Comparison of ENCODE assay signal across 10 cellular contexts in the genomic region with DNA sequence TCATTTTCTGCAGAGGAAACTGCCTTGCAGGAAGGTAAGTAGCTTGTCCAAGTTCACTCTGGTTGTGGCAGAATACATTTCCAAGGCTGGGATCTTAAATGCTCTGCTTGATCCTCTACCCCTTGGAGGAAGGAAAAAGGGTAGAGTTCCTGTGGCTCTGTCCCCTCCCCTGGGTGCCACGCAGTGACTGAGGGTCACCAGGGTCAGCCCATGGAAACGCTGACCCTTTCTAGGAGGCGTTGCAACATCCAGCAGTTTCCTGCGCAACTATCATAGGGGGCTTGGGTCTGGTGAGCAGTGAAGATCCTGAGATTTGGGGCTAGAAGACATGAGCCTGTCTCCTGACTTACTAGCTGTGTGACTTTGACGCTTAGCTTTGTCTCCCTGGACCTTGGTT. TPM values are rescaled to one million over a fixed set of nuclear protein-coding genes. Genes with fewer than 3 reads are reported as not detected.
DNase-seq lines count a peak whose midpoint lies in the region; ATAC-seq and TF ChIP-seq lines count a peak whose summit lies in the region.
"Had no signal": no experiment of that assay in that cellular context is flagged by ENCODE, and none has a peak within 500 bp of the region (broad histone marks: within the 10 kb centered on the region; RNA-seq: fewer than 3 reads in every experiment).

No MANE protein-coding gene starts in this region.

- H3K9me3 Mint-ChIP-seq in CD14-positive monocyte = no peaks in the 10 kb centered on the region
- no peaks in the 10 kb centered on the region for H3K9me3 Mint-ChIP-seq in endodermal cell

- H3K4me1 Mint-ChIP-seq in CD14-positive monocyte = peaks cover 70% of the 10 kb centered on the region
- H3K4me1 Mint-ChIP-seq in endodermal cell = peaks cover 38% of the 10 kb centered on the region

- no peaks in the 10 kb centered on the region for H3K9me3 ChIP-seq in RWPE2 (ENCODE audit: severe bottlenecking)
- no peaks in the 10 kb centered on the region for H3K9me3 ChIP-seq in endodermal cell (ENCODE audit: control insufficient read depth, low read length)
- no peaks in the 10 kb centered on the region for H3K9me3 ChIP-seq in prostate gland

- H3K27me3 ChIP-seq in RWPE2 (ENCODE audit: insufficient read depth, poor library complexity, severe bottlenecking) (no peaks in the 10 kb centered on the region), endodermal cell (ENCODE audit: control insufficient read depth, insufficient read depth, low read length, poor library complexity, severe bottlenecking) (no peaks in the 10 kb centered on the region), prostate gland (replicated peaks; ENCODE audit: insufficient read depth) (no peaks in the 10 kb centered on the region)

- H3K36me3 ChIP-seq in RWPE2 (ENCODE audit: low read depth) = no peaks in the 10 kb centered on the region
- H3K36me3 ChIP-seq in endodermal cell (ENCODE audit: control insufficient read depth, insufficient read depth, low read length) = no peaks in the 10 kb centered on the region
- H3K36me3 ChIP-seq in prostate gland = no peaks in the 10 kb centered on the region

- intact Hi-C loops in CD14-positive monocyte (cut with micrococcal nuclease) = loop anchor here in 1 of 2 donors (5.0 kb wide), 1 partner anchor 34 kb away; no protein-coding TSS in a partner anchor
- intact Hi-C loops in prostate gland (cut with DNase I) = loop anchor here (5.0 kb wide), 1 partner anchor 189 kb away; a partner anchor contains a TSS

- H3K27ac Mint-ChIP-seq in CD14-positive monocyte = peak overlapping the region in 6 of 7 donors; percentile 19 to 88 (median 66)
- peak overlapping the region; percentile 68 for H3K27ac Mint-ChIP-seq in endodermal cell

- H3K4me3 ChIP-seq in RWPE2 (ENCODE audit: severe bottlenecking) = no peak overlapping the region
- no peak overlapping the region for H3K4me3 ChIP-seq in endodermal cell (ENCODE audit: low read length)
- no peak overlapping the region for H3K4me3 ChIP-seq in prostate gland

- H3K27me3 Mint-ChIP-seq in CD14-positive monocyte (ENCODE audit: low read depth in 3 of 3) (peaks cover 6 to 15% (median 13%) of the 10 kb centered on the region in 3 donors), endodermal cell (ENCODE audit: insufficient read depth) (peaks cover 4% of the 10 kb centered on the region)

- no peak for ATAC-seq in RWPE2 (ENCODE audit: low read depth)
- ATAC-seq in omental fat pad (ENCODE audit: low FRiP score) = no peak
- no peak for ATAC-seq in HG02884 (IDR thresholded peaks at IDR 0.05; ENCODE audit: unreplicated experiment)

- 81 to 85% methylated on average over 5 of the region's 5 CpGs for WGBS in endodermal cell (ENCODE audit: insufficient coverage in 1 of 2, insufficient read length in 1 of 2), 2 experiments
- 80% methylated on average over 5 of the region's 5 CpGs for WGBS in prostate gland

- TF ChIP-seq POLR2A in prostate gland (IDR thresholded peaks at IDR 0.05) = no peak

- H3K4me3 Mint-ChIP-seq in CD14-positive monocyte = peak overlapping the region in 1 of 2 donors; percentile 57
- H3K4me3 Mint-ChIP-seq in endodermal cell = no peak overlapping the region

- TF ChIP-seq CTCF in CD14-positive monocyte (IDR thresholded peaks at IDR 0.05) (no peak), RWPE2 (IDR thresholded peaks at IDR 0.05; ENCODE audit: poor library complexity, severe bottlenecking) (no peak), endodermal cell (conservative IDR thresholded peaks at IDR 0.05) (no peak), omental fat pad (IDR thresholded peaks at IDR 0.05) (no peak), prostate gland (IDR thresholded peaks at IDR 0.05) (no peak)

- DNase-seq in CD14-positive monocyte (ENCODE audit: low spot score) (no peak), RWPE2 (ENCODE audit: low spot score) (no peak), endodermal cell (no peak), omental fat pad (ENCODE audit: low spot score) (peak; percentile 20), COLO668 (lab: John Stamatoyannopoulos, UW; ENCODE audit: unreplicated experiment) (no peak), prostate gland (ENCODE audit: low spot score) (no peak), cerebellum (ENCODE audit: low spot score) (no peak)

- no peak overlapping the region for H3K9ac ChIP-seq in endodermal cell (ENCODE audit: extremely low read depth, low read length, poor library complexity, severe bottlenecking)

- H3K27ac ChIP-seq in RWPE2 (ENCODE audit: poor library complexity, severe bottlenecking) (peak overlapping the region; percentile 26), endodermal cell (ENCODE audit: low read depth, low read length) (no peak overlapping the region), prostate gland (no peak overlapping the region)

- H3K36me3 Mint-ChIP-seq in CD14-positive monocyte = peaks cover 0 to 2% of the 10 kb centered on the region in 2 donors
- no peaks in the 10 kb centered on the region for H3K36me3 Mint-ChIP-seq in endodermal cell (ENCODE audit: low read depth)

- H3K4me1 ChIP-seq in RWPE2 (ENCODE audit: insufficient read depth, poor library complexity, severe bottlenecking) = peaks cover 34% of the 10 kb centered on the region
- no peaks in the 10 kb centered on the region for H3K4me1 ChIP-seq in endodermal cell (ENCODE audit: control insufficient read depth, insufficient read depth, low read length)
- H3K4me1 ChIP-seq in prostate gland (replicated peaks) = no peaks in the 10 kb centered on the region

RNA-seq across cellular contexts. Expression of a gene that starts 29.4 kb away (rescaled TPM):
- polyA plus RNA-seq in CD14-positive monocyte = not detected
- total RNA-seq in endodermal cell = not detected
- polyA plus RNA-seq in endodermal cell (2013, experiment 1 of 2) = not detected
- polyA plus RNA-seq in endodermal cell (2013, experiment 2 of 2) = not detected
- total RNA-seq in omental fat pad = not detected
- total RNA-seq in prostate gland = under 1 TPM in 1 of 2 donors, not detected in 1; 0.34 TPM
- total RNA-seq in cerebellum = not detected
- total RNA-seq: lung microvascular endothelial cell, PC-3 had no signal

RNA-seq across cellular contexts. Expression of a gene that starts 52.2 kb away (rescaled TPM):
- polyA plus RNA-seq in CD14-positive monocyte = 1 to 10 TPM; 2.8 to 3.2 TPM
- total RNA-seq in endodermal cell (10 to 100 TPM in 1 of 2 donors, 1 to 10 TPM in 1; 5.5 to 10.3 TPM), omental fat pad (100 to 1,000 TPM in 1 of 4 donors, 10 to 100 TPM in 3; 34.4 to 223 (median 62.8) TPM), prostate gland (100 to 1,000 TPM; 103 to 383 TPM), cerebellum (47.8 TPM)
- 43.1 TPM for polyA plus RNA-seq in endodermal cell (2013, experiment 1 of 2)
- polyA plus RNA-seq in endodermal cell (2013, experiment 2 of 2) = 43.6 TPM
